ENCODE assay signal across 8 cellular contexts in the genomic region with DNA sequence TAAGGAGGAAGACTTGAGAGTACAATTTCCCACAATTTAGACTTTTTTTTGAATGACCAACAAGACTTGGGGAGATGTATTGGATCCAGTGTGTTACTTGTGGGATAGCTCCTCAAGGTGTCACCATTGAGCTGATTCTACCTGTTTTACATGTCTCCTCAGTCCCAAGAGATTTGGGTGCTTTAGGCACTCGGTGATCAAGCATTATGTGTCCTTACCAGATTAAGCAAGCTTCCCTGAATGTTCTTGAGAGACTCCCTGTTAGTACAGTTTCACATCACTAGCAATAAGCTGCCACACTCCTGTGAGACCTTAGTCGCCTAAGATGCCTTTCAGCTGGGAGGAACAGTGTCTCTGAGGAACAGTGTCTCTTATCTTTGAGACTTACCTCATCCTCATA.
DNase-seq lines count a peak whose midpoint lies in the region; ATAC-seq and TF ChIP-seq lines count a peak whose summit lies in the region.

No MANE protein-coding gene starts in this region.

- H3K9me3 ChIP-seq in cardiac muscle cell (ENCODE audit: low read depth) (no peaks in the 10 kb centered on the region), PC-9 (ENCODE audit: insufficient read depth, low read depth) (no peaks in the 10 kb centered on the region), transverse colon (no peaks in the 10 kb centered on the region), T-helper 17 cell (ENCODE audit: control insufficient read depth, low read length, poor library complexity, severe bottlenecking) (no peaks in the 10 kb centered on the region)
- no peaks in the 10 kb centered on the region for H3K9me3 ChIP-seq in CD8-positive, alpha-beta memory T cell (ENCODE audit: low read length)

- CTCF ChIA-PET in PC-9 (lab: Charles Lee): interaction anchor here (0.6 to 0.8 kb wide), 4 partner anchors 40 to 1161 kb away, joined by 3 to 5 read pairs (median 3); no protein-coding TSS in a partner anchor
- CTCF ChIA-PET in CD8-positive, alpha-beta memory T cell (lab: Charles Lee): no interaction called here

- no peaks in the 10 kb centered on the region for H3K79me2 ChIP-seq in PC-9 (ENCODE audit: low read depth)

- H3K27me3 ChIP-seq in cardiac muscle cell (no peaks in the 10 kb centered on the region), PC-9 (ENCODE audit: insufficient read depth, low read depth) (no peaks in the 10 kb centered on the region), transverse colon (no peaks in the 10 kb centered on the region)
- no peaks in the 10 kb centered on the region for H3K27me3 ChIP-seq in CD8-positive, alpha-beta memory T cell (ENCODE audit: insufficient read depth, low read length, poor library complexity, severe bottlenecking)

- no peak for TF ChIP-seq POLR2A in transverse colon (IDR thresholded peaks at IDR 0.05)

- 37% methylated on average over 2 of the region's 2 CpGs; no CpG with 5 or more reads in 1 of the 2 donors for WGBS in transverse colon (ENCODE audit: low coverage in 1 of 2), 2 donors

- in situ Hi-C loops in transverse colon (cut with MboI; ENCODE audit: low pct_ligation_motif_present in 1 of 4, low pct_unique_long_range_greater_than_20kb in 1 of 4, low sequenced_read_pairs in 3 of 4): no loop called here

- no peak overlapping the region for H3K4me2 ChIP-seq in PC-9

- no peaks in the 10 kb centered on the region for H3K9me2 ChIP-seq in PC-9 (ENCODE audit: insufficient read depth)

- H3K27ac Mint-ChIP-seq in CD8-positive, alpha-beta memory T cell: no peak overlapping the region
- H3K27ac Mint-ChIP-seq in T-helper 17 cell: no peak overlapping the region

- H3K4me3 ChIP-seq in cardiac muscle cell: no peak overlapping the region
- no peak overlapping the region for H3K4me3 ChIP-seq in PC-9
- no peak overlapping the region for H3K4me3 ChIP-seq in CD8-positive, alpha-beta memory T cell (ENCODE audit: low read length)
- H3K4me3 ChIP-seq in transverse colon: no peak overlapping the region

- no peaks in the 10 kb centered on the region for H3K4me1 ChIP-seq in cardiac muscle cell (ENCODE audit: low read depth)
- H3K4me1 ChIP-seq in PC-9 (replicated peaks; ENCODE audit: insufficient read depth): no peaks in the 10 kb centered on the region
- H3K4me1 ChIP-seq in CD8-positive, alpha-beta memory T cell (ENCODE audit: insufficient read depth, low read length): no peaks in the 10 kb centered on the region
- no peaks in the 10 kb centered on the region for H3K4me1 ChIP-seq in transverse colon

- no peak overlapping the region for H3K4me3 Mint-ChIP-seq in CD8-positive, alpha-beta memory T cell
- H3K4me3 Mint-ChIP-seq in T-helper 17 cell: no peak overlapping the region

- H3K36me3 ChIP-seq in cardiac muscle cell: no peaks in the 10 kb centered on the region
- no peaks in the 10 kb centered on the region for H3K36me3 ChIP-seq in PC-9 (ENCODE audit: low read depth)
- H3K36me3 ChIP-seq in CD8-positive, alpha-beta memory T cell (ENCODE audit: insufficient read depth, low read length): no peaks in the 10 kb centered on the region
- no peaks in the 10 kb centered on the region for H3K36me3 ChIP-seq in transverse colon

- no TSS peak for BruUV-seq in PC-9 (replicated peaks; lab: Mats Ljungman, UMichigan)

- H3K27me3 Mint-ChIP-seq in CD8-positive, alpha-beta memory T cell: no peaks in the 10 kb centered on the region
- no peaks in the 10 kb centered on the region for H3K27me3 Mint-ChIP-seq in T-helper 17 cell

- no peak for TF ChIP-seq EP300 in transverse colon (IDR thresholded peaks at IDR 0.05; ENCODE audit: low read depth)

- no peaks in the 10 kb centered on the region for H4K20me1 ChIP-seq in PC-9 (ENCODE audit: insufficient read depth)

- DNase-seq in cardiac muscle cell (ENCODE audit: low read depth in 1 of 2, low spot score in 1 of 2): peak; percentile 35 to 68
- DNase-seq in cardiac septum (ENCODE audit: low spot score): no peak
- DNase-seq in PC-9: peak; percentile 9 to 40
- DNase-seq in foreskin melanocyte: peak; percentile 47
- no peak for DNase-seq in CD8-positive, alpha-beta memory T cell
- no peak for DNase-seq in transverse colon
- no peak for DNase-seq in T-helper 17 cell

- intact Hi-C loops in cardiac septum (cut with DNase I) (no loop called here), PC-9 (cut with micrococcal nuclease; ENCODE audit: unreplicated experiment) (loop anchor here (1.0 kb wide), 1 partner anchor 58 kb away; no protein-coding TSS in a partner anchor), transverse colon (cut with DNase I; ENCODE audit: low total_unique reads) (no loop called here)

- ATAC-seq in HG03457 (IDR thresholded peaks at IDR 0.05; ENCODE audit: unreplicated experiment): peak; percentile 80
- no peak for ATAC-seq in T-helper 17 cell

- POLR2A ChIA-PET in PC-9 (lab: Charles Lee; ENCODE audit: unreplicated experiment): interaction anchor here (0.6 kb wide), 1 partner anchor 50 kb away, joined by 3 read pairs; no protein-coding TSS in a partner anchor
- POLR2A ChIA-PET in CD8-positive, alpha-beta memory T cell (lab: Charles Lee): no interaction called here

- H3K36me3 Mint-ChIP-seq in CD8-positive, alpha-beta memory T cell: no peaks in the 10 kb centered on the region
- H3K36me3 Mint-ChIP-seq in T-helper 17 cell (ENCODE audit: low read depth): no peaks in the 10 kb centered on the region

- peaks cover 0 to 3% (median 0%) of the 10 kb centered on the region in 5 donors for H3K9me3 Mint-ChIP-seq in CD8-positive, alpha-beta memory T cell

- H3K27ac ChIP-seq in cardiac muscle cell (no peak overlapping the region), PC-9 (no peak overlapping the region), transverse colon (no peak overlapping the region)
- H3K27ac ChIP-seq in CD8-positive, alpha-beta memory T cell (ENCODE audit: low read depth, low read length): no peak overlapping the region

- H3K4me1 Mint-ChIP-seq in CD8-positive, alpha-beta memory T cell: no peaks in the 10 kb centered on the region
- H3K4me1 Mint-ChIP-seq in T-helper 17 cell: no peaks in the 10 kb centered on the region

- H3F3A ChIP-seq in PC-9 (ENCODE audit: insufficient read depth, low read depth): no peaks in the 10 kb centered on the region

- TF ChIP-seq CTCF in cardiac muscle cell (IDR thresholded peaks at IDR 0.05; ENCODE audit: low read depth, low read length) (peak; percentile 35), PC-9 (conservative IDR thresholded peaks at IDR 0.05) (peak; percentile 49), transverse colon (IDR thresholded peaks at IDR 0.05) (no peak)

- no peak overlapping the region for H2AFZ ChIP-seq in PC-9

Comparison
In these comparisons a context has a peak if more than half of its experiments do, and no peak if none do; other contexts are left out.
1. DNase-seq: peak in cardiac muscle cell (2 of 2), PC-9 (2 of 2) and foreskin melanocyte (single experiment); none in cardiac septum (single experiment), CD8-positive, alpha-beta memory T cell (0 of 5), transverse colon (single experiment) and T-helper 17 cell (0 of 3).
2. CTCF ChIP-seq: peak in cardiac muscle cell (single experiment) and PC-9 (single experiment); none in transverse colon (0 of 5).